In the genomic region with DNA sequence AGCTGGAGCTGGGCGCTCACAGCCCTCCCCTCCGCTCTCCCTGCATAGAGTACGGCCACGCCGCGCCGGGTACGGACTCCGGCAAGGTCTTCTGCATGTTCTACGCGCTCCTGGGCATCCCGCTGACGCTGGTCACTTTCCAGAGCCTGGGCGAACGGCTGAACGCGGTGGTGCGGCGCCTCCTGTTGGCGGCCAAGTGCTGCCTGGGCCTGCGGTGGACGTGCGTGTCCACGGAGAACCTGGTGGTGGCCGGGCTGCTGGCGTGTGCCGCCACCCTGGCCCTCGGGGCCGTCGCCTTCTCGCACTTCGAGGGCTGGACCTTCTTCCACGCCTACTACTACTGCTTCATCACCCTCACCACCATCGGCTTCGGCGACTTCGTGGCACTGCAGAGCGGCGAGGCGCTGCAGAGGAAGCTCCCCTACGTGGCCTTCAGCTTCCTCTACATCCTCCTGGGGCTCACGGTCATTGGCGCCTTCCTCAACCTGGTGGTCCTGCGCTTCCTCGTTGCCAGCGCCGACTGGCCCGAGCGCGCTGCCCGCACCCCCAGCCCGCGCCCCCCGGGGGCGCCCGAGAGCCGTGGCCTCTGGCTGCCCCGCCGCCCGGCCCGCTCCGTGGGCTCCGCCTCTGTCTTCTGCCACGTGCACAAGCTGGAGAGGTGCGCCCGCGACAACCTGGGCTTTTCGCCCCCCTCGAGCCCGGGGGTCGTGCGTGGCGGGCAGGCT, we compare ENCODE assay signal across 1 cellular context.
TF ChIP-seq lines count a peak whose summit lies in the region.

No MANE protein-coding gene starts in this region.

TF ChIP-seq in HCT116, 20 proteins besides CTCF, POLR2A, EP300 and RAD21 (continued from another document):
- no peak for TF ChIP-seq EGR1 (IDR thresholded peaks at IDR 0.05; ENCODE audit: low read depth)
- no peak for TF ChIP-seq SP1 (IDR thresholded peaks at IDR 0.05; ENCODE audit: low read depth)
TF ChIP-seq in HCT116: peak in this region for 0.
